ENCODE assay signal across 1 cellular context in genomic region chr16:87778830-87779579, GRCh38.
A peak's percentile ranks its signal among the peaks of the same experiment; 100 is the strongest.
TF ChIP-seq lines count a peak whose summit lies in the region.

No MANE protein-coding gene starts in this region.

TF ChIP-seq in HepG2, 621 proteins besides CTCF, POLR2A, EP300 and RAD21 (continued from another document and continues in another):
- peak; percentile 54; the same call in 1 of the 2 replicates for TF ChIP-seq CSRNP1 (CRISPR knock-in tag; IDR thresholded peaks at IDR 0.05)
- TF ChIP-seq MEF2D (CRISPR knock-in tag; IDR thresholded peaks at IDR 0.05), result peak; percentile 89
- TF ChIP-seq NFE2L1 (CRISPR knock-in tag; IDR thresholded peaks at IDR 0.05; ENCODE audit: borderline replicate concordance), result peak; percentile 83
- peak; percentile 98 for TF ChIP-seq ZNF691 (CRISPR knock-in tag; IDR thresholded peaks at IDR 0.05; ENCODE audit: borderline replicate concordance, low read depth)
- peak; percentile 83; the same call in 1 of the 2 replicates for TF ChIP-seq SP140L (CRISPR knock-in tag; IDR thresholded peaks at IDR 0.05; ENCODE audit: borderline replicate concordance)
- TF ChIP-seq CBX2 (IDR thresholded peaks at IDR 0.05; ENCODE audit: low read depth, low read length), result no peak
- TF ChIP-seq CBX2 (CRISPR knock-in tag; IDR thresholded peaks at IDR 0.05; ENCODE audit: low read depth), result 0 out of 2 replicates have a peak, but pooled peaks have one; percentile 59
- peak; percentile 80 for TF ChIP-seq YY1 (IDR thresholded peaks at IDR 0.05; ENCODE audit: insufficient read depth, insufficient replicate concordance, low read depth, low read length)
- peak; percentile 82; the same call in 1 of the 2 replicates for TF ChIP-seq ZBTB10 (CRISPR knock-in tag; IDR thresholded peaks at IDR 0.05; ENCODE audit: borderline replicate concordance)
- TF ChIP-seq ZMYM3 (CRISPR knock-in tag; IDR thresholded peaks at IDR 0.05), result peak; percentile 88
- TF ChIP-seq MEIS1 (CRISPR knock-in tag; IDR thresholded peaks at IDR 0.05; ENCODE audit: borderline replicate concordance), result peak; percentile 72; the same call in 1 of the 2 replicates
- TF ChIP-seq ATF6 (CRISPR knock-in tag; conservative IDR thresholded peaks at IDR 0.05), result no peak
- TF ChIP-seq ELF4 (CRISPR knock-in tag; IDR thresholded peaks at IDR 0.05; ENCODE audit: borderline replicate concordance), result no peak
- TF ChIP-seq RFX3 (CRISPR knock-in tag; IDR thresholded peaks at IDR 0.05), result 0 out of 2 replicates have a peak, but pooled peaks have one; percentile 25
- TF ChIP-seq HMGA1 (CRISPR knock-in tag; conservative IDR thresholded peaks at IDR 0.05), result no peak
- 0 out of 2 replicates have a peak, but pooled peaks have one; percentile 72 for TF ChIP-seq ZNF276 (CRISPR knock-in tag; IDR thresholded peaks at IDR 0.05; ENCODE audit: low read depth)
- TF ChIP-seq ZNF562 (CRISPR knock-in tag; IDR thresholded peaks at IDR 0.05; ENCODE audit: borderline replicate concordance), result no peak
- TF ChIP-seq ZNF670 (CRISPR knock-in tag; IDR thresholded peaks at IDR 0.05; ENCODE audit: borderline replicate concordance), result no peak
- no peak for TF ChIP-seq ZNF30 (CRISPR knock-in tag; IDR thresholded peaks at IDR 0.05)
- TF ChIP-seq ZNF609 (CRISPR knock-in tag; IDR thresholded peaks at IDR 0.05; ENCODE audit: borderline replicate concordance), result peak; percentile 81
- peak; percentile 80 for TF ChIP-seq ZNF224 (CRISPR knock-in tag; IDR thresholded peaks at IDR 0.05)
- no peak; the same call in 1 of the 2 replicates for TF ChIP-seq E2F2 (CRISPR knock-in tag; IDR thresholded peaks at IDR 0.05; ENCODE audit: borderline replicate concordance)
- no peak for TF ChIP-seq TCF7 (IDR thresholded peaks at IDR 0.05; ENCODE audit: low read depth)
- no peak for TF ChIP-seq ARNT (IDR thresholded peaks at IDR 0.05)
- TF ChIP-seq ZBTB40 (IDR thresholded peaks at IDR 0.05), result no peak
- no peak; the same call in 1 of the 2 replicates for TF ChIP-seq ZBTB40 (CRISPR knock-in tag; IDR thresholded peaks at IDR 0.05)
- no peak for TF ChIP-seq FIP1L1 (IDR thresholded peaks at IDR 0.05; ENCODE audit: borderline replicate concordance, insufficient read depth, low read depth, low read length)
- no peak for TF ChIP-seq ZNF496 (CRISPR knock-in tag; IDR thresholded peaks at IDR 0.05; ENCODE audit: insufficient replicate concordance)
- peak; percentile 95 for TF ChIP-seq ZKSCAN8 (CRISPR knock-in tag; IDR thresholded peaks at IDR 0.05; ENCODE audit: borderline replicate concordance)
